18 cellular contexts compared by ENCODE assay signal in the genomic region with DNA sequence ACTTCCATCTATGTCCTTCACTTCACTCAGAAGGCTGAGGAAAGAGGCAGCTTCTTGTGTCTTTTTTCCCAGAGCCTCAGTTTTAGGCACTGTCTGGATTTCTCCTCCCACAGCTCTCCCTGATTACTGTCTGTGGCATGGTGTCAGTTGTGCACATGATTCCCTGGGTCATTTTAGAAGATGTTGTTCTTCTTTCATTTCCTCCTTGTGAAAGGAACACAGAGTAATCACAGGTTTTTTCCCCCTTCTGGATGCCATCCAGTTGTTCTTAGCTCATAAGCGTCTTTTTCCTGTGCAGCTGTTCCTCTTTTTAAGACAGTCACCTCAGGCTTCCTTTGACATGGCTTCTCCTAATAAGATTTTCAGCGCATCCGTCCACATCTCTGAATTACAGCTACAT.
DNase-seq lines count a peak whose midpoint lies in the region; ATAC-seq and TF ChIP-seq lines count a peak whose summit lies in the region.
"Had no signal": no experiment of that assay in that cellular context is flagged by ENCODE, and none has a peak within 500 bp of the region (broad histone marks: within the 10 kb centered on the region; RNA-seq: fewer than 3 reads in every experiment).

No MANE protein-coding gene starts in this region.

- no peak for TF ChIP-seq POLR2A in transverse colon (IDR thresholded peaks at IDR 0.05)

- in situ Hi-C loops in transverse colon (cut with MboI; ENCODE audit: low pct_ligation_motif_present in 1 of 4, low pct_unique_long_range_greater_than_20kb in 1 of 4, low sequenced_read_pairs in 3 of 4), result no loop called here
- in situ Hi-C loops in G401 (cut with HindIII; ENCODE audit: low sequenced_read_pairs), result no loop called here

- DNase-seq in Right ventricle myocardium inferior (ENCODE audit: missing footprints) (no peak), left ventricle myocardium inferior (no peak), RPMI8226 (peak; percentile 17), left kidney (ENCODE audit: low read depth, low spot score) (peak; percentile 27), transverse colon (peak; percentile 8), GOT3 (lab: John Stamatoyannopoulos, UW) (no peak), G401 (ENCODE audit: low spot score) (no peak)
- DNase-seq: activated CD8-positive, alpha-beta memory T cell treated with anti-CD3 and anti-CD28 coated beads, Interleukin-2, amount 10 ng/mL, durations not matched to agents 7 days and 5 days; activated effector memory CD4-positive, alpha-beta T cell treated with Interleukin-2 at 50 U/mL for 16 hours; DMS53; mammary epithelial cell; naive thymus-derived CD8-positive, alpha-beta T cell; NCI-H187; ovary; stimulated activated CD4-positive, alpha-beta T cell treated with anti-CD3 and anti-CD28 coated beads, Interleukin-2, amount 100 ng/mL, for 48 hours had no signal

- intact Hi-C loops in Right ventricle myocardium inferior (cut with DNase I) (no loop called here), left ventricle myocardium inferior (cut with micrococcal nuclease) (no loop called here), transverse colon (cut with DNase I; ENCODE audit: low total_unique reads) (no loop called here)

- H3K9me3 ChIP-seq in left ventricle myocardium inferior (replicated peaks) (no peaks in the 10 kb centered on the region), transverse colon (no peaks in the 10 kb centered on the region)
- H3K9me3 ChIP-seq: ovary, SJSA1 had no signal

- H3K27ac ChIP-seq in left ventricle myocardium inferior (replicated peaks) (no peak overlapping the region), transverse colon (peak overlapping the region in 1 of 4 donors; percentile 17)
- H3K27ac ChIP-seq: ovary, SJSA1 had no signal

- TF ChIP-seq EP300 in transverse colon (IDR thresholded peaks at IDR 0.05; ENCODE audit: low read depth), result no peak

- no peak for TF ChIP-seq CTCF in left ventricle myocardium inferior (IDR thresholded peaks at IDR 0.05; ENCODE audit: borderline replicate concordance)
- no peak for TF ChIP-seq CTCF in transverse colon (IDR thresholded peaks at IDR 0.05)

- H3K36me3 ChIP-seq in left ventricle myocardium inferior, result no peaks in the 10 kb centered on the region
- no peaks in the 10 kb centered on the region for H3K36me3 ChIP-seq in transverse colon
- H3K36me3 ChIP-seq: ovary, SJSA1 had no signal

- WGBS in transverse colon (ENCODE audit: low coverage in 1 of 2), 2 donors, result 35 to 51% methylated on average over 3 of the region's 3 CpGs

- H3K4me3 ChIP-seq in left ventricle myocardium inferior, result no peak overlapping the region
- no peak overlapping the region for H3K4me3 ChIP-seq in transverse colon
- H3K4me3 ChIP-seq: ovary, SJSA1, skin epidermis had no signal

- no peaks in the 10 kb centered on the region for H3K4me1 ChIP-seq in left ventricle myocardium inferior
- no peaks in the 10 kb centered on the region for H3K4me1 ChIP-seq in transverse colon
- H3K4me1 ChIP-seq: SJSA1 had no signal

- no peaks in the 10 kb centered on the region for H3K27me3 ChIP-seq in left ventricle myocardium inferior (ENCODE audit: low read depth)
- no peaks in the 10 kb centered on the region for H3K27me3 ChIP-seq in transverse colon
- H3K27me3 ChIP-seq: ovary, SJSA1 had no signal

- peak; percentile 52 for ATAC-seq in Right ventricle myocardium inferior
- ATAC-seq in GM18867 (IDR thresholded peaks at IDR 0.05; ENCODE audit: unreplicated experiment), result no peak
- ATAC-seq: activated CD8-positive, alpha-beta memory T cell treated with anti-CD3 and anti-CD28 coated beads, Interleukin-2, amount 10 ng/mL, durations not matched to agents 7 days and 5 days; naive thymus-derived CD8-positive, alpha-beta T cell had no signal

Comparison
In these comparisons a context has a peak if more than half of its experiments do, and no peak if none do; other contexts are left out.
1. DNase-seq: peak in RPMI8226 (single experiment), left kidney (single experiment) and transverse colon (single experiment); none in Right ventricle myocardium inferior (single experiment), left ventricle myocardium inferior (single experiment), GOT3 (single experiment) and G401 (single experiment).